ENCODE assay signal across 8 cellular contexts in the genomic region with DNA sequence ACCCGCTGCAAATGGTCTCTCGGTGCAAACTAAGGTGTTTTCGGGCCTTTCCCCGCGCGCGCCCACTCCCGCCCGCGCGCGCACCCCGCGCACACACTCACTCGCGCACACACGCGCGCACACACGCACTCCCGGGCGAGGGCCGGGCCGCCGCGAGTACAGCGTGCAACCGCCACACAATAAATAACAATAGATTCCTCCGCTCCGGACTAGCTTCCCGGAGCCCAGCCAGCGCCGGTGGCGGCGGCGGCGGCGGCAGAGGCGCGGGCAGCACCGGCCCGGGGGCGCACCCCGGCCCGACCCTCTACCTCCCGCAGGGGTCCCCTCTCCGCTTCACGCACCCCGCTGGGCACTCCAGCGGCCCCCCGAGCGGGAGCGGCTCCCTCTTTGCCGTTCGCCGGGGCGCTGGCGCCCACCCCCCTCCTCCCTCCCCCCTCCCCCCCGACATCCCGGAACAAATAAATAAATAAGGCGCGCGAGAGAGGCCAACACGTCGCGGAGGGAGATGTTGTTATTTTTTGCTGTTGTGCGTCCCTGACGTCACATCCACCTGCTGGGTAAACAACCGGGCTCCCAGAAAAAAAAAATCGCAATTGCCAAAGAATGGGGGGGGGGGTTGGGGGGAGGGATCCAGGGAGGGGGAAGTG. TPM values are rescaled to one million over a fixed set of nuclear protein-coding genes. Genes with fewer than 3 reads are reported as not detected.
DNase-seq lines count a peak whose midpoint lies in the region; ATAC-seq and TF ChIP-seq lines count a peak whose summit lies in the region.

A gene (minus strand): TSS at position 160 of the 647 bp plus-strand sequence. CDS start 385,347 bp downstream, outside the sequence.

- WGBS in HUES64, result under 1% methylated on average over 60 of the region's 70 CpGs

- intact Hi-C loops in natural killer cell (cut with micrococcal nuclease), result loop anchor here (1.0 to 10.0 kb wide), 6 partner anchors 91 to 1519 kb away; no protein-coding TSS in a partner anchor

- H3K4me3 Mint-ChIP-seq in natural killer cell, result peak within 1 kb of the TSS; percentile 98
- H3K4me3 Mint-ChIP-seq in stimulated activated naive CD8-positive, alpha-beta T cell treated with anti-CD3 and anti-CD28 coated beads, Interleukin-15, Interleukin-2, amounts not matched to agents 100 ng/mL and 50 ng/mL, for 24 hours, result peak within 1 kb of the TSS; percentile 95

- H3K9ac ChIP-seq in HUES64 (ENCODE audit: low read depth, low read length), result peak within 1 kb of the TSS; percentile 82

- H3K9me3 Mint-ChIP-seq in natural killer cell, result no peaks in the 10 kb centered on the region
- H3K9me3 Mint-ChIP-seq in stimulated activated naive CD8-positive, alpha-beta T cell treated with anti-CD3 and anti-CD28 coated beads, Interleukin-15, Interleukin-2, amounts not matched to agents 100 ng/mL and 50 ng/mL, for 24 hours, result no peaks in the 10 kb centered on the region

- DNase-seq in RWPE1 (ENCODE audit: low spot score), result no peak
- peak; percentile 45 for DNase-seq in activated gamma-delta T cell treated with Interleukin-2 at 50 U/mL for 16 hours
- DNase-seq in fibroblast of villous mesenchyme (ENCODE audit: low read depth), result peak; percentile 63
- DNase-seq in natural killer cell, result peak; percentile 63

- peaks cover 27 to 47% of the 10 kb centered on the region in 2 donors for H3K4me1 Mint-ChIP-seq in natural killer cell
- peaks cover 61% of the 10 kb centered on the region for H3K4me1 Mint-ChIP-seq in stimulated activated naive CD8-positive, alpha-beta T cell treated with anti-CD3 and anti-CD28 coated beads, Interleukin-15, Interleukin-2, amounts not matched to agents 100 ng/mL and 50 ng/mL, for 24 hours (ENCODE audit: low read depth)

- no peaks in the 10 kb centered on the region for H3K36me3 ChIP-seq in HUES64 (ENCODE audit: insufficient read depth, low read length)

- H3K9me3 ChIP-seq in HUES64 (ENCODE audit: insufficient read depth, low read depth, low read length), result no peaks in the 10 kb centered on the region

- POLR2A ChIA-PET in RWPE1 (lab: Yijun Ruan, JAX; ENCODE audit: low non-redundant PET), result interaction anchor here (1.1 kb wide), 1 partner anchor 160 kb away, joined by 4 read pairs; no protein-coding TSS in a partner anchor

- peaks cover 6 to 11% of the 10 kb centered on the region in 2 donors for H3K27me3 Mint-ChIP-seq in natural killer cell (ENCODE audit: low read depth in 2 of 2)
- no peaks in the 10 kb centered on the region for H3K27me3 Mint-ChIP-seq in stimulated activated naive CD8-positive, alpha-beta T cell treated with anti-CD3 and anti-CD28 coated beads, Interleukin-15, Interleukin-2, amounts not matched to agents 100 ng/mL and 50 ng/mL, for 24 hours

- CTCF ChIA-PET in RWPE1 (lab: Yijun Ruan, JAX), result interaction anchor here (0.7 kb wide), 1 partner anchor 500 kb away, joined by 3 read pairs; no protein-coding TSS in a partner anchor

- no peak for TF ChIP-seq CTCF in GM12875 (IDR thresholded peaks at IDR 0.05; ENCODE audit: borderline replicate concordance, insufficient read depth, low read depth, low read length)
- TF ChIP-seq CTCF in RWPE1 (conservative IDR thresholded peaks at IDR 0.05; ENCODE audit: low read depth), result no peak
- TF ChIP-seq CTCF in fibroblast of villous mesenchyme (IDR thresholded peaks at IDR 0.05; ENCODE audit: insufficient read depth, low read depth, low read length), result no peak
- no peak for TF ChIP-seq CTCF in natural killer cell (IDR thresholded peaks at IDR 0.05)

- peak within 1 kb of the TSS; percentile 47 for H3K4me3 ChIP-seq in GM12875 (ENCODE audit: low read depth, low read length)
- H3K4me3 ChIP-seq in HUES64 (ENCODE audit: low read length), result peak within 1 kb of the TSS; percentile 67
- H3K4me3 ChIP-seq in fibroblast of villous mesenchyme (ENCODE audit: low read depth, low read length), result peak within 1 kb of the TSS; percentile 77

- H3K4me1 ChIP-seq in HUES64 (ENCODE audit: insufficient read depth, low read length), result peaks cover 29% of the 10 kb centered on the region

- peak within 1 kb of the TSS; percentile 84; the same call in 1 of the 2 replicates for H3K27ac ChIP-seq in HUES64 (ENCODE audit: low read depth, low read length)
- H3K27ac ChIP-seq in RWPE1, result peak within 1 kb of the TSS; percentile 97

- no peaks in the 10 kb centered on the region for H3K36me3 Mint-ChIP-seq in natural killer cell
- peaks cover 4% of the 10 kb centered on the region for H3K36me3 Mint-ChIP-seq in stimulated activated naive CD8-positive, alpha-beta T cell treated with anti-CD3 and anti-CD28 coated beads, Interleukin-15, Interleukin-2, amounts not matched to agents 100 ng/mL and 50 ng/mL, for 24 hours (ENCODE audit: low read depth)

- ATAC-seq in natural killer cell (peak; percentile 60 to 75 (median 67)), HG03135 (IDR thresholded peaks at IDR 0.05; ENCODE audit: unreplicated experiment) (no peak)

- H3K27me3 ChIP-seq in HUES64 (ENCODE audit: insufficient read depth, low read length), result peaks cover 32% of the 10 kb centered on the region

- H3K27ac Mint-ChIP-seq in natural killer cell, result peak within 1 kb of the TSS; percentile 90 to 94
- H3K27ac Mint-ChIP-seq in stimulated activated naive CD8-positive, alpha-beta T cell treated with anti-CD3 and anti-CD28 coated beads, Interleukin-15, Interleukin-2, amounts not matched to agents 100 ng/mL and 50 ng/mL, for 24 hours, result peak within 1 kb of the TSS; percentile 98

RNA-seq across cellular contexts. Expression of the gene that starts here (rescaled TPM):
- 19.3 TPM for polyA plus RNA-seq in HUES64 (2013, experiment 1 of 2)
- polyA plus RNA-seq in HUES64 (2013, experiment 2 of 2), result 18.6 TPM
- total RNA-seq in fibroblast of villous mesenchyme (55.7 and 97.3 TPM in 2 replicates), natural killer cell (100 to 1,000 TPM; 166 to 185 (median 166) TPM)
